8 cellular contexts compared by ENCODE assay signal in the genomic region with DNA sequence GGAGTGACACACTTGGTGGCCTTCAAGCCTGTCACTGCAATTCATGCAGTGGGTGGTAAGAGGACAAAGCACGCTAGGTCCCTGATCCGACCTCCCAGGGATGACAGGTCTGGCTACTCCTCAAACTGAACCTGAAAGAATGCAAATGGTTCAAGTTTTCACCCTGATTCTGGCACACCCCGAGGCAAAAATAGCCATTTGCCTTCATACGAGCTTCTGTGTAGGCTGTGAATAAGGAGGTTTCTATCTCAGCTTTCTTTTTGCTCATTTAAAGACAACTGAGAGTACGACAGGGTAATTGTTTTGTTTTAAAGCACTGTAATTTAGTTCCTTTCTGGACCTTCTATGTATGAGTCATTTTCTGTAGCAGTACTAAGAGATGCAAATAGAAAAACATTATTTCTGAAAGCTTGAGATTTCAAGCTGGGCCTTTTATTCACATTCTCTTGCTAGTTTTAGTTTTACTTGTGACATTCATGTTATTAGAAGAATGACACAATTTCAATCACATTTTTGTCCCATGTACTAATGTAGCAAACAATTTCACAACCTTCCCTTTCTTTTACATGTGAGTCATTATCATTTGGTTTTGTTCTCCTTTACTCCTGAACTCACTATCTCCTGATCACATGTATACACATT. TPM values are rescaled to one million over a fixed set of nuclear protein-coding genes. Genes with fewer than 3 reads are reported as not detected.
DNase-seq lines count a peak whose midpoint lies in the region; ATAC-seq and TF ChIP-seq lines count a peak whose summit lies in the region.

No MANE protein-coding gene starts in this region.

- H3K4me2 ChIP-seq in mammary epithelial cell (ENCODE audit: insufficient read depth, low read depth, low read length), result peak overlapping the region; percentile 44

- H3K27me3 ChIP-seq in mammary epithelial cell (ENCODE audit: insufficient read depth, low read length), result no peaks in the 10 kb centered on the region
- H3K27me3 ChIP-seq in tibial nerve, result no peaks in the 10 kb centered on the region
- no peaks in the 10 kb centered on the region for H3K27me3 ChIP-seq in sigmoid colon

- H3K9me3 ChIP-seq in mammary epithelial cell (replicated peaks; ENCODE audit: insufficient read depth, low read length) (no peaks in the 10 kb centered on the region), tibial nerve (no peaks in the 10 kb centered on the region), sigmoid colon (no peaks in the 10 kb centered on the region)

- CTCF ChIA-PET in mammary epithelial cell (lab: Charles Lee; ENCODE audit: low non-redundant PET), result no interaction called here

- no peak overlapping the region for H3K4me3 ChIP-seq in mammary epithelial cell (replicated peaks in 1 of 3; ENCODE audit: insufficient read depth in 1 of 3, low read depth in 2 of 3, low read length in 3 of 3)
- no peak overlapping the region for H3K4me3 ChIP-seq in tibial nerve
- H3K4me3 ChIP-seq in sigmoid colon, result no peak overlapping the region

- in situ Hi-C loops in mammary epithelial cell (cut with MboI; ENCODE audit: low sequenced_read_pairs in 2 of 2), result loop anchor here (10.0 to 25.0 kb wide), 3 partner anchors 168 to 436 kb away; no protein-coding TSS in a partner anchor

- H2AFZ ChIP-seq in mammary epithelial cell (ENCODE audit: low read depth, low read length), result peak overlapping the region; percentile 59

- DNase-seq in ELR (ENCODE audit: low read depth) (peak; percentile 68), mammary epithelial cell (peak; percentile 28), AG08396 (ENCODE audit: low spot score) (no peak), tibial nerve (ENCODE audit: low spot score in 2 of 2) (no peak), left ventricle myocardium superior (no peak), sigmoid colon (no peak)

- no peak for TF ChIP-seq CTCF in mammary epithelial cell (conservative IDR thresholded peaks at IDR 0.05 in 1 of 2, IDR thresholded peaks at IDR 0.05 in 1 of 2; ENCODE audit: extremely low read depth in 1 of 2, insufficient read depth in 1 of 2, low read depth in 1 of 2, low read length in 2 of 2)
- TF ChIP-seq CTCF in tibial nerve (IDR thresholded peaks at IDR 0.05), result no peak
- TF ChIP-seq CTCF in sigmoid colon (IDR thresholded peaks at IDR 0.05), result no peak

- H3K9ac ChIP-seq in mammary epithelial cell (ENCODE audit: insufficient read depth, low read length), result no peak overlapping the region

- no peak for TF ChIP-seq EP300 in tibial nerve (IDR thresholded peaks at IDR 0.05)
- TF ChIP-seq EP300 in sigmoid colon (IDR thresholded peaks at IDR 0.05), result no peak

- H3K4me1 ChIP-seq in mammary epithelial cell (ENCODE audit: insufficient read depth, low read length) (peaks cover 14% of the 10 kb centered on the region), tibial nerve (peaks cover 0 to 14% (median 4%) of the 10 kb centered on the region in 4 donors), sigmoid colon (peaks cover 0 to 12% (median 5%) of the 10 kb centered on the region in 4 donors)

- intact Hi-C loops in mammary epithelial cell (cut with micrococcal nuclease), result no loop called here
- intact Hi-C loops in left ventricle myocardium superior (cut with micrococcal nuclease), result no loop called here
- intact Hi-C loops in sigmoid colon (cut with DNase I), result loop anchor here (10.0 kb wide), 2 partner anchors 278 to 428 kb away; a partner anchor contains a TSS

- H3K36me3 ChIP-seq in mammary epithelial cell (ENCODE audit: insufficient read depth, low read length) (no peaks in the 10 kb centered on the region), tibial nerve (no peaks in the 10 kb centered on the region), sigmoid colon (no peaks in the 10 kb centered on the region)

- dilution Hi-C loops in mammary epithelial cell (cut with HindIII; ENCODE audit: low sequenced_read_pairs), result no loop called here

- H4K20me1 ChIP-seq in mammary epithelial cell (ENCODE audit: insufficient read depth, low read length), result no peaks in the 10 kb centered on the region

- H3K79me2 ChIP-seq in mammary epithelial cell (ENCODE audit: insufficient read depth, low read length), result no peaks in the 10 kb centered on the region

- 53% methylated on average over 5 of the region's 5 CpGs for WGBS in mammary epithelial cell (ENCODE audit: low coverage, missing lambda C conversion rate)
- WGBS in tibial nerve, 2 donors, result 38 to 41% methylated on average over 5 of the region's 5 CpGs
- 73 to 76% methylated on average over 5 of the region's 5 CpGs for WGBS in sigmoid colon, 2 donors

- H3K27ac ChIP-seq in mammary epithelial cell (ENCODE audit: insufficient read depth, low read depth, low read length), result no peak overlapping the region
- peak overlapping the region in 2 of 4 donors; percentile 33 to 57 for H3K27ac ChIP-seq in tibial nerve
- peak overlapping the region in 2 of 4 donors; percentile 38 to 58 for H3K27ac ChIP-seq in sigmoid colon

- ATAC-seq in GM19455 (IDR thresholded peaks at IDR 0.05; ENCODE audit: unreplicated experiment) (peak; percentile 97), HG03439 (IDR thresholded peaks at IDR 0.05; ENCODE audit: unreplicated experiment) (peak; percentile 94), left ventricle myocardium superior (no peak)

- no TSS peak for BruUV-seq in mammary epithelial cell (replicated peaks; lab: Mats Ljungman, UMichigan)

- TF ChIP-seq POLR2A in tibial nerve (IDR thresholded peaks at IDR 0.05) (no peak), sigmoid colon (IDR thresholded peaks at IDR 0.05) (no peak)

RNA-seq across cellular contexts. Expression of a gene that starts 56.6 kb away (rescaled TPM):
- total RNA-seq in mammary epithelial cell (10 to 100 TPM in 1 of 2 donors, 1 to 10 TPM in 1; 8.0 to 13.3 TPM), tibial nerve (10 to 100 TPM; 13.9 to 19.9 (median 16.6) TPM), left ventricle myocardium superior (23.2 TPM), sigmoid colon (10 to 100 TPM; 12.5 to 13.8 (median 13.5) TPM)
- polyA plus RNA-seq in mammary epithelial cell (6.8 TPM), sigmoid colon (10 to 100 TPM; 10.5 to 33.1 (median 24.6) TPM)
- polyA minus RNA-seq in mammary epithelial cell, result 0.26 TPM

Comparison
In these comparisons a context has a peak if more than half of its experiments do, and no peak if none do; other contexts are left out.
1. DNase-seq: peak in ELR (single experiment) and mammary epithelial cell (single experiment); none in AG08396 (single experiment), tibial nerve (0 of 2), left ventricle myocardium superior (single experiment) and sigmoid colon (single experiment).